ENCODE assay signal across 8 cellular contexts in the genomic region with DNA sequence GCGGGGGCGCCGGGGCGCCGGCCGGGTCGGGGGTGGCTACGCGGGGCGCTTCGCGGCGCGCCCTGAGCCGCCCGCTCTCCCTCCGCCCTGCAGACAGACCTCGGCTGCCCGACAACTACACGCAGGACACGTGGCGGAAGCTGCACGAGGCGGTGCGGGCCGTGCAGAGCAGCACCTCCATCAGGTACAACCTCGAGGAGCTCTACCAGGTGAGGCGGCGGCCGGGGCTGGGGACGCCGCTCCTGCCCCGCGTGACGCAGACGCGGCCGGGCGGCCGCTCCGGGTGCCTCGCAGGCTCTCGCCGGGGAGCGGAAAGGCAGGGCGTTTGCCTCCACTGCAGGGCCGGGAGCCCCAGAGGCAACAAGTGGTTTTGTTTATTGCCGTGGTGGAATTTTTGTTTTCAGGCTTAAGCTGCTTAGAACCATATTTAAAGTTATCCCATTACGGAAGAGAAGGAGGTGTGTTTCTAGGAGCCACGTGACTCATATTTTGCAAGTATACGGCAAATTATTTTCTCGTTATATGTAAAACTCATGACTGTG. TPM values are rescaled to one million over a fixed set of nuclear protein-coding genes. Genes with fewer than 3 reads are reported as not detected.
DNase-seq lines count a peak whose midpoint lies in the region; ATAC-seq and TF ChIP-seq lines count a peak whose summit lies in the region.

No MANE protein-coding gene starts in this region.

- H3K79me1 ChIP-seq in neuronal stem cell (ENCODE audit: low read depth, low read length): peaks cover 16% of the 10 kb centered on the region

- H3K4me3 ChIP-seq in Peyer's patch (peak overlapping the region; percentile 69 to 98 (median 84)), fibroblast of villous mesenchyme (ENCODE audit: low read depth, low read length) (peak overlapping the region; percentile 86), neuronal stem cell (ENCODE audit: low read length in 2 of 2) (peak overlapping the region; percentile 98 to 99), thoracic aorta (peak overlapping the region; percentile 82)

- H3K27me3 ChIP-seq in Peyer's patch: no peaks in the 10 kb centered on the region
- H3K27me3 ChIP-seq in neuronal stem cell (ENCODE audit: control insufficient read depth in 3 of 3, insufficient read depth in 3 of 3, low read depth in 1 of 3, low read length in 3 of 3): no peaks in the 10 kb centered on the region
- no peaks in the 10 kb centered on the region for H3K27me3 ChIP-seq in thoracic aorta (replicated peaks; ENCODE audit: insufficient read depth)

- H3K4me2 ChIP-seq in neuronal stem cell (ENCODE audit: insufficient read depth, low read length, poor library complexity, severe bottlenecking): peak overlapping the region; percentile 85

- H3K4ac ChIP-seq in neuronal stem cell (ENCODE audit: low read length): no peak overlapping the region

- H3K4me3 Mint-ChIP-seq in CD14-positive monocyte: peak overlapping the region; percentile 79 to 90

- TF ChIP-seq POLR2A in Peyer's patch (IDR thresholded peaks at IDR 0.05): peak; percentile 13 to 17

- no peak overlapping the region for H2BK12ac ChIP-seq in neuronal stem cell (ENCODE audit: low read length)

- WGBS in neuronal stem cell (ENCODE audit: extremely low coverage in 2 of 2, insufficient read length in 2 of 2, insufficient replicate concordance in 1 of 2), 2 donors: no CpG with 5 or more reads among the region's 52 CpGs

- no peak overlapping the region for H2BK15ac ChIP-seq in neuronal stem cell (ENCODE audit: low read length)

- peak overlapping the region; percentile 88 for H3K18ac ChIP-seq in neuronal stem cell (ENCODE audit: low read length)

- H3K23ac ChIP-seq in neuronal stem cell (ENCODE audit: low read depth, low read length, poor library complexity): peak overlapping the region; percentile 96

- no peak for TF ChIP-seq CTCF in CD14-positive monocyte (IDR thresholded peaks at IDR 0.05)
- TF ChIP-seq CTCF in Peyer's patch (IDR thresholded peaks at IDR 0.05): peak in 3 of 6 experiments; percentile 7 to 26 (median 18)
- no peak for TF ChIP-seq CTCF in fibroblast of villous mesenchyme (IDR thresholded peaks at IDR 0.05; ENCODE audit: insufficient read depth, low read depth, low read length)
- no peak for TF ChIP-seq CTCF in thoracic aorta (IDR thresholded peaks at IDR 0.05)

- H3K27ac Mint-ChIP-seq in CD14-positive monocyte: peak overlapping the region; percentile 66 to 88 (median 79)

- peaks cover 0 to 2% (median 0%) of the 10 kb centered on the region in 7 donors for H3K9me3 Mint-ChIP-seq in CD14-positive monocyte

- H3K36me3 ChIP-seq in Peyer's patch (peaks cover 0 to 11% (median 0%) of the 10 kb centered on the region in 3 donors), neuronal stem cell (replicated peaks in 1 of 2; ENCODE audit: control insufficient read depth in 2 of 2, insufficient read depth in 2 of 2, low read length in 2 of 2) (peaks cover 12 to 59% of the 10 kb centered on the region in 2 donors), thoracic aorta (no peaks in the 10 kb centered on the region)

- peak overlapping the region; percentile 97 for H2BK5ac ChIP-seq in neuronal stem cell (ENCODE audit: low read length)

- peak overlapping the region; percentile 96 for H3K9ac ChIP-seq in neuronal stem cell (ENCODE audit: low read depth, low read length, poor library complexity)

- no peak overlapping the region for H4K91ac ChIP-seq in neuronal stem cell (ENCODE audit: low read depth, low read length, poor library complexity)

- H3K27ac ChIP-seq in Peyer's patch: peak overlapping the region; percentile 98 to 100 (median 98)
- H3K27ac ChIP-seq in neuronal stem cell (replicated peaks; ENCODE audit: low read length): peak overlapping the region; percentile 98
- H3K27ac ChIP-seq in thoracic aorta: peak overlapping the region; percentile 78 to 80

- ATAC-seq in GM19328 (IDR thresholded peaks at IDR 0.05; ENCODE audit: unreplicated experiment) (peak; percentile 40), HG03457 (IDR thresholded peaks at IDR 0.05; ENCODE audit: unreplicated experiment) (peak; percentile 31), thoracic aorta (ENCODE audit: insufficient number of reproducible peaks, low FRiP score, low read depth) (peak; percentile 18)

- no peak overlapping the region for H2BK120ac ChIP-seq in neuronal stem cell (ENCODE audit: low read depth, low read length)

- H2AFZ ChIP-seq in neuronal stem cell (ENCODE audit: low read length): peak overlapping the region; percentile 99

- H3K4me1 ChIP-seq in Peyer's patch: peaks cover 0 to 46% (median 11%) of the 10 kb centered on the region in 4 donors
- H3K4me1 ChIP-seq in neuronal stem cell (ENCODE audit: control insufficient read depth in 2 of 2, insufficient read depth in 1 of 2, low read depth in 1 of 2, low read length in 2 of 2): peaks cover 6 to 17% of the 10 kb centered on the region in 2 donors
- peaks cover 23 to 59% of the 10 kb centered on the region in 2 donors for H3K4me1 ChIP-seq in thoracic aorta (ENCODE audit: control insufficient read depth in 1 of 2, low read depth in 2 of 2)

- H3K9me3 ChIP-seq in Peyer's patch: no peaks in the 10 kb centered on the region
- H3K9me3 ChIP-seq in neuronal stem cell (replicated peaks in 1 of 2; ENCODE audit: control insufficient read depth in 2 of 2, insufficient read depth in 1 of 2, low read depth in 1 of 2, low read length in 2 of 2): no peaks in the 10 kb centered on the region
- no peaks in the 10 kb centered on the region for H3K9me3 ChIP-seq in thoracic aorta

- H3K27me3 Mint-ChIP-seq in CD14-positive monocyte (ENCODE audit: low read depth in 3 of 3): no peaks in the 10 kb centered on the region

- H4K8ac ChIP-seq in neuronal stem cell (ENCODE audit: low read depth, low read length): no peak overlapping the region

- H3K14ac ChIP-seq in neuronal stem cell (ENCODE audit: low read length): no peak overlapping the region

- intact Hi-C loops in CD14-positive monocyte (cut with micrococcal nuclease): loop anchor here (2.0 to 10.0 kb wide), 7 partner anchors 55 to 628 kb away; a partner anchor contains a TSS

- no peak for DNase-seq in CD14-positive monocyte (ENCODE audit: low spot score)
- DNase-seq in Peyer's patch: peak; percentile 72 to 87 (median 83)
- peak; percentile 49 to 60 for DNase-seq in activated T-helper 1 cell treated with anti-CD3 and anti-CD28 coated beads, Interleukin-2, amount 50 U/mL, for 16 hours (ENCODE audit: low read depth in 1 of 2, low spot score in 1 of 2)
- peak; percentile 70 for DNase-seq in fibroblast of villous mesenchyme (ENCODE audit: low read depth)
- peak; percentile 47 for DNase-seq in neuronal stem cell (ENCODE audit: low spot score)
- no peak for DNase-seq in thoracic aorta (ENCODE audit: low spot score)

- peaks cover 11 to 35% of the 10 kb centered on the region in 2 donors for H3K36me3 Mint-ChIP-seq in CD14-positive monocyte

- H2AK5ac ChIP-seq in neuronal stem cell (ENCODE audit: low read depth, low read length): no peak overlapping the region

- H3K4me1 Mint-ChIP-seq in CD14-positive monocyte: peaks cover 39% of the 10 kb centered on the region

RNA-seq across cellular contexts. Expression of a gene that starts 0.5 kb away (rescaled TPM):
- polyA plus RNA-seq in CD14-positive monocyte: 10 to 100 TPM; 32.0 to 33.7 TPM
- 100 to 1,000 TPM in 3 of 4 donors, 10 to 100 TPM in 1; 83.9 to 206 (median 114) TPM for total RNA-seq in Peyer's patch
- total RNA-seq in fibroblast of villous mesenchyme: 114 and 132 TPM in 2 replicates
- 40.2 TPM for polyA plus RNA-seq in neuronal stem cell (2013, experiment 1 of 2)
- 39.4 TPM for polyA plus RNA-seq in neuronal stem cell (2013, experiment 2 of 2)
- 100 to 1,000 TPM; 112 to 156 TPM for total RNA-seq in thoracic aorta

RNA-seq across cellular contexts. Expression of a gene that starts 1.5 kb away (rescaled TPM):
- 10 to 100 TPM; 31.5 to 34.2 TPM for polyA plus RNA-seq in CD14-positive monocyte
- total RNA-seq in Peyer's patch (10 to 100 TPM; 24.9 to 42.1 (median 36.8) TPM), fibroblast of villous mesenchyme (54.8 and 83.8 TPM in 2 replicates), thoracic aorta (10 to 100 TPM; 46.8 to 55.4 TPM)
- polyA plus RNA-seq in neuronal stem cell (2013, experiment 1 of 2): 58.8 TPM
- polyA plus RNA-seq in neuronal stem cell (2013, experiment 2 of 2): 60.1 TPM

RNA-seq across cellular contexts. Expression of a gene that starts 51.5 kb away (rescaled TPM):
- polyA plus RNA-seq in CD14-positive monocyte: not detected
- total RNA-seq in Peyer's patch: under 1 TPM in 1 of 4 donors, not detected in 3; 0.53 TPM
- total RNA-seq in fibroblast of villous mesenchyme: under 0.01 TPM in 1 of 2 replicates, not detected in the other
- polyA plus RNA-seq in neuronal stem cell (2013, experiment 1 of 2): 0.13 TPM
- polyA plus RNA-seq in neuronal stem cell (2013, experiment 2 of 2): 0.06 TPM
- total RNA-seq in thoracic aorta: not detected

Comparison
In these comparisons a context has a peak if more than half of its experiments do, and no peak if none do; other contexts are left out.
1. DNase-seq: peak in Peyer's patch (3 of 3), activated T-helper 1 cell treated with anti-CD3 and anti-CD28 coated beads, Interleukin-2, amount 50 U/mL, for 16 hours (2 of 2), fibroblast of villous mesenchyme (single experiment) and neuronal stem cell (single experiment); none in CD14-positive monocyte (single experiment) and thoracic aorta (single experiment).
2. Peak in every context shown above with its lines, with median percentiles within 50 percentile points of each other: ATAC-seq, H3K27ac ChIP-seq and H3K4me3 ChIP-seq.